8 cellular contexts compared by ENCODE assay signal in the genomic region with DNA sequence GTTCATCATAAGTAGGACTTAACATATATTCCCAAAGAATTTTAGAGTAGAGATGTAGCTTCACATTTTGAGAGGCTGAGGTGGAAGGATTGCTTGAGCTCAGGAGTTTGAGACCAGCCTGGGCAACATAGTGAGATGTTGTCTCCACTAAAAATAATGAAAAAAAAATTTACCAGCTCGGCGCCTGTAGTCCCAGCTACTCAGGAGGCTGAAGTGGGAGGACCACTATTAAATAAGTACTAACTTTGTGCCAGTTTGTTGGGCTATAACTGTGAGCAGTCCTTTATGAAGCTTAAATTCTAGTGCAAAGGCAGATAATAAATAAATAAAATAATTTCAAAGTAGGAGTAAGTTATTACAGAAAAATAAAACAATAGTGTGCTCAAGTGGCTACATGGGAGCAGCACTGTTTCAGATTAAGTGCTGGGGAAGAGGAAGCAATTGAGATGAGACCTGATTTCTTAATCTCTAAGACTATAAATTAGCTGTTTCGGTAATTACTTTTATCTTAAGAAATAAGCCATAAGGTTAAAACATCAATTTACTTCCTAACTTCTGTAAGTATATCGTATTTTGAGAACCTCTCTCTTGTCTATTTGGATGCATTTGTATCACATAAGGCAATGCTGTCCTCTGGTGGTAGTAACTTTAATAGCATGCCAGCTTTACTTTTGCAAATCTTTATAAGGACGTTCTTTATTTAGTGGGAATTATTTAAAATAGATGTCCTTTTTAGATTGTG.
A peak's percentile ranks its signal among the peaks of the same experiment; 100 is the strongest.
DNase-seq lines count a peak whose midpoint lies in the region; ATAC-seq and TF ChIP-seq lines count a peak whose summit lies in the region.

No MANE protein-coding gene starts in this region.

- H3K27me3 Mint-ChIP-seq in activated naive CD4-positive, alpha-beta T cell treated with anti-CD3 and anti-CD28 coated beads, Interleukin-2, amount 50 U/mL, for 24 hours: no peaks in the 10 kb centered on the region
- no peaks in the 10 kb centered on the region for H3K27me3 Mint-ChIP-seq in naive B cell

- H3K9me3 ChIP-seq in GM23248 (ENCODE audit: low read depth): no peaks in the 10 kb centered on the region

- H3K4me3 Mint-ChIP-seq in activated naive CD4-positive, alpha-beta T cell treated with anti-CD3 and anti-CD28 coated beads, Interleukin-2, amount 50 U/mL, for 24 hours: no peak overlapping the region
- H3K4me3 Mint-ChIP-seq in naive B cell: peak overlapping the region in 1 of 8 donors; percentile 0

- no peaks in the 10 kb centered on the region for H4K20me1 ChIP-seq in GM23248 (ENCODE audit: insufficient read depth)

- no peaks in the 10 kb centered on the region for H3K4me1 ChIP-seq in GM23248 (ENCODE audit: insufficient read depth)

- H3K36me3 Mint-ChIP-seq in activated naive CD4-positive, alpha-beta T cell treated with anti-CD3 and anti-CD28 coated beads, Interleukin-2, amount 50 U/mL, for 24 hours: peaks cover 7% of the 10 kb centered on the region
- peaks cover 0 to 8% of the 10 kb centered on the region in 2 donors for H3K36me3 Mint-ChIP-seq in naive B cell

- no peak for TF ChIP-seq POLR2A in erythroblast (IDR thresholded peaks at IDR 0.05; ENCODE audit: low read length)

- in situ Hi-C loops in GM23248 (cut with MboI): loop anchor here (25.0 kb wide), 1 partner anchor 199 kb away; a partner anchor contains a TSS

- no peaks in the 10 kb centered on the region for H3K9me2 ChIP-seq in GM23248 (ENCODE audit: insufficient read depth)

- ATAC-seq in naive B cell (ENCODE audit: low read depth in 2 of 2): peak; percentile 21 to 63
- ATAC-seq in GM21360 (IDR thresholded peaks at IDR 0.05; ENCODE audit: unreplicated experiment): no peak

- H3K4me3 ChIP-seq in GM23248: no peak overlapping the region

- H3K27me3 ChIP-seq in GM23248 (replicated peaks; ENCODE audit: insufficient read depth): no peaks in the 10 kb centered on the region

- peak overlapping the region; percentile 36; the same call in 1 of the 2 replicates for H2AFZ ChIP-seq in GM23248

- H3K36me3 ChIP-seq in GM23248 (ENCODE audit: low read depth): peaks cover 44% of the 10 kb centered on the region

- no peak for DNase-seq in activated naive CD4-positive, alpha-beta T cell (lab: John Stamatoyannopoulos, UW)
- DNase-seq in GM23248 (peak; percentile 74), LoVo (ENCODE audit: low spot score) (peak; percentile 61), SW480 (ENCODE audit: low spot score) (peak; percentile 65), erythroblast (lab: John Stamatoyannopoulos, UW) (peak; percentile 62 to 79), naive B cell (peak; percentile 40)

- no peaks in the 10 kb centered on the region for H3K79me2 ChIP-seq in GM23248 (ENCODE audit: insufficient read depth)

- peak overlapping the region; percentile 8; the same call in 1 of the 2 replicates for H3K27ac ChIP-seq in GM23248

- no peak overlapping the region for H3K4me2 ChIP-seq in GM23248 (ENCODE audit: unreplicated experiment)

- H3K4me1 Mint-ChIP-seq in activated naive CD4-positive, alpha-beta T cell treated with anti-CD3 and anti-CD28 coated beads, Interleukin-2, amount 50 U/mL, for 24 hours: peaks cover 6% of the 10 kb centered on the region
- H3K4me1 Mint-ChIP-seq in naive B cell: peaks cover 3 to 8% (median 5%) of the 10 kb centered on the region in 3 donors

- peak overlapping the region; percentile 36 for H3K27ac Mint-ChIP-seq in activated naive CD4-positive, alpha-beta T cell treated with anti-CD3 and anti-CD28 coated beads, Interleukin-2, amount 50 U/mL, for 24 hours
- H3K27ac Mint-ChIP-seq in naive B cell: peak overlapping the region in 5 of 6 donors; percentile 26 to 79 (median 49)

- H3K9ac ChIP-seq in GM23248: no peak overlapping the region

- no peaks in the 10 kb centered on the region for H3K9me3 Mint-ChIP-seq in activated naive CD4-positive, alpha-beta T cell treated with anti-CD3 and anti-CD28 coated beads, Interleukin-2, amount 50 U/mL, for 24 hours
- H3K9me3 Mint-ChIP-seq in naive B cell: no peaks in the 10 kb centered on the region

- WGBS in GM23248 (ENCODE audit: low coverage in 1 of 2, low lambda C conversion rate in 2 of 2, missing lambda C conversion rate in 2 of 2), 2 experiments: 35 to 40% methylated on average over 5 of the region's 5 CpGs

- H3F3A ChIP-seq in GM23248 (ENCODE audit: insufficient read depth): peaks cover 30% of the 10 kb centered on the region

Comparison
In these comparisons a context has a peak if more than half of its experiments do, and no peak if none do; other contexts are left out.
1. DNase-seq: peak in GM23248 (single experiment), LoVo (single experiment), SW480 (single experiment), erythroblast (2 of 2) and naive B cell (single experiment); none in activated naive CD4-positive, alpha-beta T cell (0 of 4).